ENCODE assay signal across 8 cellular contexts in genomic region chr10:97445722-97446639, GRCh38. TPM values are rescaled to one million over a fixed set of nuclear protein-coding genes. Genes with fewer than 3 reads are reported as not detected.
A peak's percentile ranks its signal among the peaks of the same experiment; 100 is the strongest.
DNase-seq lines count a peak whose midpoint lies in the region; ATAC-seq and TF ChIP-seq lines count a peak whose summit lies in the region.

Gene EXOSC1 (minus strand): TSS chr10:97446006. CDS start chr10:97445985, 21 bp downstream.
Gene ZDHHC16 (plus strand): TSS chr10:97446175. CDS start chr10:97451676, 5,501 bp downstream.

- H3K27ac ChIP-seq in VCaP: peak within 1 kb of the TSS; percentile 81
- peak within 1 kb of the TSS; percentile 71 to 80 for H3K27ac ChIP-seq in breast epithelium
- H3K27ac ChIP-seq in iPS-20b (ENCODE audit: low read length): peak within 1 kb of the TSS; percentile 48
- H3K27ac ChIP-seq in skin epidermis: peak within 1 kb of the TSS; percentile 23 to 93 (median 79)

- H3K9ac ChIP-seq in iPS-20b (ENCODE audit: low read depth, low read length): peak within 1 kb of the TSS; percentile 94

- intact Hi-C loops in breast epithelium (cut with DNase I; ENCODE audit: low total_unique reads): no loop called here

- H3K36me3 ChIP-seq in breast epithelium: no peaks in the 10 kb centered on the region
- peaks cover 31% of the 10 kb centered on the region for H3K36me3 ChIP-seq in iPS-20b (ENCODE audit: insufficient read depth, low read depth, low read length)

- peak within 1 kb of the TSS; percentile 85 to 93 (median 92) for H3K4me3 ChIP-seq in breast epithelium
- H3K4me3 ChIP-seq in iPS-20b (ENCODE audit: low read length): peak within 1 kb of the TSS; percentile 82
- peak within 1 kb of the TSS; percentile 66 to 97 (median 87) for H3K4me3 ChIP-seq in skin epidermis

- TF ChIP-seq POLR2A in breast epithelium (IDR thresholded peaks at IDR 0.05): no peak

- no peak for TF ChIP-seq CTCF in VCaP (conservative IDR thresholded peaks at IDR 0.05)
- no peak for TF ChIP-seq CTCF in breast epithelium (IDR thresholded peaks at IDR 0.05)

- peak; percentile 94 for ATAC-seq in GM18870 (IDR thresholded peaks at IDR 0.05; ENCODE audit: unreplicated experiment)
- peak; percentile 95 for ATAC-seq in HG03135 (IDR thresholded peaks at IDR 0.05; ENCODE audit: unreplicated experiment)

- H3K4me1 ChIP-seq in breast epithelium: peaks cover 4 to 20% of the 10 kb centered on the region in 2 donors
- 0 out of 2 replicates have a peak, but pooled peaks cover 3% of the 10 kb centered on the region for H3K4me1 ChIP-seq in iPS-20b (ENCODE audit: insufficient read depth, low read length)

- in situ Hi-C loops in ACHN (cut with HindIII; ENCODE audit: low pct_ligation_motif_present, low pct_unique_long_range_greater_than_20kb, low sequenced_read_pairs): no loop called here

- DNase-seq in ACHN (peak; percentile 98), NCI-H2196 treated with DMSO at 0.1 percent for 48 hours (lab: John Stamatoyannopoulos, UW; ENCODE audit: unreplicated experiment) (peak; percentile 69), breast epithelium (ENCODE audit: low spot score in 2 of 2) (peak; percentile 83 to 93)

- H3K9me3 ChIP-seq in breast epithelium (no peaks in the 10 kb centered on the region), iPS-20b (ENCODE audit: insufficient read depth, low read depth, low read length) (no peaks in the 10 kb centered on the region)

- no peaks in the 10 kb centered on the region for H3K27me3 ChIP-seq in breast epithelium
- no peaks in the 10 kb centered on the region for H3K27me3 ChIP-seq in iPS-20b (ENCODE audit: insufficient read depth, low read length)

RNA-seq across cellular contexts. Expression of gene EXOSC1, which starts in this region (rescaled TPM):
- 10 to 100 TPM; 27.7 to 37.9 (median 36.7) TPM for total RNA-seq in breast epithelium

RNA-seq across cellular contexts. Expression of gene ZDHHC16, which starts in this region (rescaled TPM):
- total RNA-seq in breast epithelium: 10 to 100 TPM; 21.6 to 53.1 (median 44.6) TPM

Comparison
In these comparisons a context has a peak if more than half of its experiments do, and no peak if none do; other contexts are left out.
1. Peak in every context shown above with its lines: DNase-seq, ATAC-seq, H3K4me3 ChIP-seq and H3K27ac ChIP-seq.